8 cellular contexts compared by ENCODE assay signal in genomic region chr22:50498322-50498861, GRCh38. TPM values are rescaled to one million over a fixed set of nuclear protein-coding genes. Genes with fewer than 3 reads are reported as not detected.
A peak's percentile ranks its signal among the peaks of the same experiment; 100 is the strongest.
DNase-seq lines count a peak whose midpoint lies in the region; ATAC-seq and TF ChIP-seq lines count a peak whose summit lies in the region.

No MANE protein-coding gene starts in this region.

- DNase-seq in DMS 273 (lab: John Stamatoyannopoulos, UW; ENCODE audit: unreplicated experiment): peak; percentile 86
- peak; percentile 82 to 90 for DNase-seq in SHP77 (lab: John Stamatoyannopoulos, UW)
- DNase-seq in activated effector memory CD4-positive, alpha-beta T cell treated with anti-CD3 and anti-CD28 coated beads, Interleukin-2, amount 50 U/mL, for 16 hours: peak; percentile 84
- DNase-seq in germinal center (ENCODE audit: low spot score): peak; percentile 59
- DNase-seq in osteocyte (ENCODE audit: extremely low spot score, unreplicated experiment): no peak

- H3K4me1 Mint-ChIP-seq in osteocyte (ENCODE audit: unreplicated experiment): no peaks in the 10 kb centered on the region

- no peaks in the 10 kb centered on the region for H4K20me1 ChIP-seq in KMS-11 (ENCODE audit: insufficient read depth)

- no peak overlapping the region for H2AFZ ChIP-seq in KMS-11 (ENCODE audit: low read depth)

- H3K4me3 ChIP-seq in KMS-11 (IDR thresholded peaks at IDR 0.05; ENCODE audit: insufficient read depth, low read depth, low read length): no peak overlapping the region

- no peak overlapping the region for H3K4me2 ChIP-seq in KMS-11

- ATAC-seq in GM21367 (IDR thresholded peaks at IDR 0.05; ENCODE audit: unreplicated experiment): no peak
- ATAC-seq in HG02759 (IDR thresholded peaks at IDR 0.05; ENCODE audit: unreplicated experiment): no peak

- peaks cover 1% of the 10 kb centered on the region for H3K36me3 Mint-ChIP-seq in osteocyte (ENCODE audit: unreplicated experiment)

- no peak overlapping the region for H3K27ac Mint-ChIP-seq in osteocyte (ENCODE audit: unreplicated experiment)

- H3K27me3 Mint-ChIP-seq in osteocyte (ENCODE audit: unreplicated experiment): peaks cover 3% of the 10 kb centered on the region

- no peak overlapping the region for H3K27ac ChIP-seq in KMS-11

- no peaks in the 10 kb centered on the region for H3K4me1 ChIP-seq in KMS-11 (ENCODE audit: low read depth, poor library complexity, severe bottlenecking)

- no peaks in the 10 kb centered on the region for H3K9me3 Mint-ChIP-seq in osteocyte (ENCODE audit: unreplicated experiment)

- no peaks in the 10 kb centered on the region for H3K79me2 ChIP-seq in KMS-11 (ENCODE audit: insufficient read depth, low read depth)

- H3K36me3 ChIP-seq in KMS-11 (ENCODE audit: insufficient read depth): no peaks in the 10 kb centered on the region

- H3K4me3 Mint-ChIP-seq in osteocyte (ENCODE audit: unreplicated experiment): no peak overlapping the region

- H3K9ac ChIP-seq in KMS-11: no peak overlapping the region

- H3K27me3 ChIP-seq in KMS-11 (ENCODE audit: insufficient read depth, low read depth): no peaks in the 10 kb centered on the region

- TF ChIP-seq CTCF in KMS-11 (conservative IDR thresholded peaks at IDR 0.05; ENCODE audit: low read depth, low read length) (peak; percentile 63), osteocyte (IDR thresholded peaks at IDR 0.05) (peak; percentile 62)

RNA-seq across cellular contexts. Expression of gene LMF2, which starts 9.1 kb away (rescaled TPM):
- 107 and 108 TPM in 2 replicates for total RNA-seq in osteocyte

RNA-seq across cellular contexts. Expression of gene NCAPH2, which starts 9.6 kb away (rescaled TPM):
- total RNA-seq in osteocyte: 46.3 and 47.0 TPM in 2 replicates

RNA-seq across cellular contexts. Expression of gene MIOX, which starts 11.7 kb away (rescaled TPM):
- 0.76 and 1.5 TPM in 2 replicates for total RNA-seq in osteocyte

RNA-seq across cellular contexts. Expression of gene ADM2, which starts 17.0 kb away (rescaled TPM):
- total RNA-seq in osteocyte: 20.6 and 21.1 TPM in 2 replicates

RNA-seq across cellular contexts. Expression of gene SBF1, which starts 23.6 kb away (rescaled TPM):
- 96.5 and 110 TPM in 2 replicates for total RNA-seq in osteocyte
